ENCODE assay signal across 17 cellular contexts in genomic region chr17:49633762-49634486, GRCh38. TPM values are rescaled to one million over a fixed set of nuclear protein-coding genes. Genes with fewer than 3 reads are reported as not detected.
A peak's percentile ranks its signal among the peaks of the same experiment; 100 is the strongest.
DNase-seq lines count a peak whose midpoint lies in the region; TF ChIP-seq lines count a peak whose summit lies in the region.
"Had no signal": no experiment of that assay in that cellular context is flagged by ENCODE, and none has a peak within 500 bp of the region (broad histone marks: within the 10 kb centered on the region; RNA-seq: fewer than 3 reads in every experiment).

No MANE protein-coding gene starts in this region.

- no peak for DNase-seq in HFFc6
- no peak for DNase-seq in NCI-H1436 (lab: John Stamatoyannopoulos, UW)
- no peak for DNase-seq in NCI-H187 treated with DMSO at 0.1 percent for 48 hours (lab: John Stamatoyannopoulos, UW)
- DNase-seq in RKO (ENCODE audit: low spot score), result no peak
- DNase-seq in COLO829 (ENCODE audit: low spot score), result no peak
- DNase-seq: activated CD4-positive, alpha-beta T cell treated with anti-CD3 and anti-CD28 coated beads for 48 hours; central memory CD4-positive, alpha-beta T cell; EL; IMR-90; islet precursor cell; NCI-H187 had no signal

- H3K27me3 ChIP-seq in iPS-20b (ENCODE audit: insufficient read depth, low read length) (no peaks in the 10 kb centered on the region), stomach smooth muscle (ENCODE audit: control insufficient read depth in 1 of 2, insufficient read depth in 2 of 2, low read length in 2 of 2) (no peaks in the 10 kb centered on the region)
- H3K27me3 ChIP-seq: BLaER1 had no signal

- H3K9me3 ChIP-seq in iPS-20b (ENCODE audit: insufficient read depth, low read depth, low read length) (no peaks in the 10 kb centered on the region), stomach smooth muscle (ENCODE audit: control insufficient read depth in 2 of 2, low read length in 2 of 2) (no peaks in the 10 kb centered on the region)

- peaks cover 11% of the 10 kb centered on the region for H3K36me3 Mint-ChIP-seq in HFFc6 (ENCODE audit: low read depth)
- peaks cover 11% of the 10 kb centered on the region for H3K36me3 Mint-ChIP-seq in brain

- TF ChIP-seq CTCF in HFFc6 (IDR thresholded peaks at IDR 0.05) (no peak), brain (conservative IDR thresholded peaks at IDR 0.05) (no peak)

- H3K9ac ChIP-seq in iPS-20b (ENCODE audit: low read depth, low read length) (peak overlapping the region; percentile 13; the same call in 1 of the 2 replicates), stomach smooth muscle (ENCODE audit: low read length in 2 of 2) (peak overlapping the region; percentile 37 to 44)
- H3K9ac ChIP-seq: BLaER1 had no signal

- H3K4me1 Mint-ChIP-seq in HFFc6 (ENCODE audit: low read depth) (peaks cover 88% of the 10 kb centered on the region), brain (peaks cover 62% of the 10 kb centered on the region)

- H3K36me3 ChIP-seq in iPS-20b (ENCODE audit: insufficient read depth, low read depth, low read length) (no peaks in the 10 kb centered on the region), stomach smooth muscle (ENCODE audit: control insufficient read depth in 2 of 2, insufficient read depth in 2 of 2, low read length in 2 of 2) (no peaks in the 10 kb centered on the region)

- peaks cover 17% of the 10 kb centered on the region; the same call in 1 of the 2 replicates for H3K4me1 ChIP-seq in iPS-20b (ENCODE audit: insufficient read depth, low read length)
- peaks cover 28% of the 10 kb centered on the region for H3K4me1 ChIP-seq in stomach smooth muscle (ENCODE audit: control insufficient read depth, insufficient read depth, low read length)

- H3K9me3 Mint-ChIP-seq in HFFc6 (no peaks in the 10 kb centered on the region), brain (peaks cover 0 to 3% (median 0%) of the 10 kb centered on the region in 5 experiments)
- H3K9me3 Mint-ChIP-seq: activated T-helper 2 cell treated with anti-CD3 and anti-CD28 coated beads, Interferon-gamma antibody, Interleukin-2, Interleukin-4, amounts not matched to agents 10 μg/mL and 5 μg/mL and 100 μg/mL, durations not matched to agents 14 hours and 24 hours and 36 hours; neural crest cell had no signal

- H3K27ac Mint-ChIP-seq in HFFc6, result peak overlapping the region; percentile 84
- peak overlapping the region in 4 of 5 experiments; percentile 29 to 80 (median 63) for H3K27ac Mint-ChIP-seq in brain
- H3K27ac Mint-ChIP-seq: activated T-helper 2 cell treated with anti-CD3 and anti-CD28 coated beads, Interferon-gamma antibody, Interleukin-2, Interleukin-4, amounts not matched to agents 10 μg/mL and 5 μg/mL and 100 μg/mL, durations not matched to agents 14 hours and 24 hours and 36 hours had no signal

- no peak overlapping the region; the same call in 1 of the 2 replicates for H3K4me3 Mint-ChIP-seq in HFFc6
- peak overlapping the region in 2 of 5 experiments; percentile 16 to 26 for H3K4me3 Mint-ChIP-seq in brain
- H3K4me3 Mint-ChIP-seq: neural crest cell had no signal

- H3K27ac ChIP-seq in iPS-20b (ENCODE audit: low read length) (peak overlapping the region; percentile 11), stomach smooth muscle (ENCODE audit: low read length) (peak overlapping the region; percentile 46)
- H3K27ac ChIP-seq: BLaER1 had no signal

- H3K27me3 Mint-ChIP-seq in HFFc6 (ENCODE audit: insufficient read depth), result no peaks in the 10 kb centered on the region
- no peaks in the 10 kb centered on the region for H3K27me3 Mint-ChIP-seq in brain

- 0 out of 2 replicates have a peak overlapping the region, but pooled peaks have one; percentile 9 for H3K4me3 ChIP-seq in iPS-20b (ENCODE audit: low read length)
- peak overlapping the region; percentile 29 to 55 for H3K4me3 ChIP-seq in stomach smooth muscle (ENCODE audit: low read length in 2 of 2)
- H3K4me3 ChIP-seq: BLaER1 had no signal

RNA-seq across cellular contexts. Expression of gene SPOP, which starts 44.0 kb away (rescaled TPM):
- total RNA-seq in HFFc6 (2021; fragmentation: NEBNext Ultra II Directional; extraction: Animal tissue kit (Norgen Biotek cat#: 25700)), result 10 to 100 TPM; 53.2 to 60.6 (median 55.6) TPM
- 52.7 TPM for polyA plus RNA-seq in brain (ENCODE audit: insufficient read depth, low read depth, low replicate concordance)

RNA-seq across cellular contexts. Expression of gene NXPH3, which starts 58.3 kb away (rescaled TPM):
- 1 to 10 TPM in 5 of 6 experiments, under 1 TPM in 1; 0.59 to 2.3 (median 1.5) TPM for total RNA-seq in HFFc6 (2021; fragmentation: NEBNext Ultra II Directional; extraction: Animal tissue kit (Norgen Biotek cat#: 25700))
- 5.1 TPM for polyA plus RNA-seq in brain (ENCODE audit: insufficient read depth, low read depth, low replicate concordance)
